ENCODE assay signal across 10 cellular contexts in the genomic region with DNA sequence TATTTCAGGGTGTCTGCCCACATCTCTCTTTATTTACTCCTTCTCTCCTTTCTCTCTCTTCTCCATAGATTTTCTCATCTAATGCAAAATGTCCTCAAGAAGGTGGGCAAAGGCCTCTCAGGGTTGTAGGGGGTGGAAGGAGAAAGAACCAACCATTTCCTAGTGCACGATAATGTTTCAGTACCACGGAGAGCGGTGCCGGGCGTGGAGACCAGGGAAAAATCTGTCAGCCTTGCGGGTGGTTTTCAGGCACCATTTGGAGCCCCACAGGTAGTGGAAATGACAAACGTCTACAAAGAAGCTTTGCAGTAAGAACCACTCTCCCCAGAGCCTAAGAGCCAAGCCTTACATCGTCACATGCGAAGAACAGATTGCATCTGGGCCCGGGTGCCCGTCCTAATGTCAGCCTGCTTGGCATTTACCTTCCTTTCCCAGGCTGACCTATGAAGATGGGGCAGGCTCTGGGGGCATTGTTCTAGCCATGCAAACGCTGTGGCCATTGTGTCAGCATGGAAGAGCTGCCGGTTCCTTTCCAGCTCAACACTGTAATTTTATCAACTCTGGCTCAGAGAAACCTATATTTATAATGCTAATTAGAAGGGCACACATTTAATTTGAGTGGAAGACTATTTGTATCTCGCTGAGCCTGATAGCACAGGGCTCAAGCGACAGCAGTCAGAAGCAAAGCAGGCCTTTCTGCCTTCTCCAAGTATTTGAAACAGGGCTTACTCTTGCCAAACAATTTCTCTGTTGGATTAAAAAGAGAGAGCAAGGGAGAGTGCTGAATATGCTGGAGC.
DNase-seq lines count a peak whose midpoint lies in the region; ATAC-seq lines count a peak whose summit lies in the region.
"Had no signal": no experiment of that assay in that cellular context is flagged by ENCODE, and none has a peak within 500 bp of the region (broad histone marks: within the 10 kb centered on the region; RNA-seq: fewer than 3 reads in every experiment).

No MANE protein-coding gene starts in this region.

- DNase-seq in A172 (ENCODE audit: low spot score) = peak; percentile 10
- DNase-seq in HCEC 1CT = peak; percentile 6
- peak; percentile 13 for DNase-seq in RPMI8226
- peak; percentile 21 for DNase-seq in left cardiac atrium
- no peak for DNase-seq in NCI-H2196 (lab: John Stamatoyannopoulos, UW; ENCODE audit: unreplicated experiment)
- no peak for DNase-seq in NCI-H2171 (lab: John Stamatoyannopoulos, UW)
- DNase-seq: gastrocnemius medialis; stimulated activated CD4-positive, alpha-beta T cell treated with anti-CD3 and anti-CD28 coated beads, Interleukin-1b, Interleukin-23, amount 100 ng/mL, for 48 hours had no signal

- intact Hi-C loops in left cardiac atrium (cut with DNase I) = no loop called here

- no peak for ATAC-seq in left cardiac atrium
- no peak for ATAC-seq in GM21619 (IDR thresholded peaks at IDR 0.05; ENCODE audit: unreplicated experiment)
- ATAC-seq in GM19328 (IDR thresholded peaks at IDR 0.05; ENCODE audit: unreplicated experiment) = no peak
- ATAC-seq: gastrocnemius medialis had no signal

Comparison
In these comparisons a context has a peak if more than half of its experiments do, and no peak if none do; other contexts are left out.
1. DNase-seq: peak in A172 (single experiment), HCEC 1CT (single experiment), RPMI8226 (single experiment) and left cardiac atrium (single experiment); none in NCI-H2196 (single experiment) and NCI-H2171 (single experiment).